Comparison of ENCODE assay signal across 10 cellular contexts in genomic region chr9:114072181-114073140, GRCh38. TPM values are rescaled to one million over a fixed set of nuclear protein-coding genes. Genes with fewer than 3 reads are reported as not detected.
DNase-seq lines count a peak whose midpoint lies in the region; ATAC-seq and TF ChIP-seq lines count a peak whose summit lies in the region.
"Had no signal": no experiment of that assay in that cellular context is flagged by ENCODE, and none has a peak within 500 bp of the region (broad histone marks: within the 10 kb centered on the region; RNA-seq: fewer than 3 reads in every experiment).

No MANE protein-coding gene starts in this region.

- H2AFZ ChIP-seq in GM23338, result 0 out of 2 replicates have a peak overlapping the region, but pooled peaks have one; percentile 52

- H3K4me3 ChIP-seq in GM23338, result no peak overlapping the region
- H3K4me3 ChIP-seq in RWPE2 (ENCODE audit: severe bottlenecking), result no peak overlapping the region

- peak; percentile 49 for DNase-seq in GM23338 (ENCODE audit: low spot score)
- DNase-seq in RWPE2 (ENCODE audit: low spot score), result no peak
- DNase-seq in globus pallidus (ENCODE audit: low spot score), result peak; percentile 21
- DNase-seq in putamen (ENCODE audit: low spot score), result peak; percentile 7
- DNase-seq in NCI-H2196 treated with DMSO at 0.1 percent for 48 hours (lab: John Stamatoyannopoulos, UW; ENCODE audit: unreplicated experiment), result no peak
- DNase-seq in stimulated activated CD4-positive, alpha-beta T cell treated with anti-CD3 and anti-CD28 coated beads, Interleukin-4, amount 100 ng/mL, for 1 hour, result no peak

- H3K4me3 Mint-ChIP-seq in GM23338, result no peak overlapping the region

- no peak overlapping the region for H3K27ac ChIP-seq in GM23338 (ENCODE audit: low read depth)
- H3K27ac ChIP-seq in RWPE2 (ENCODE audit: poor library complexity, severe bottlenecking), result no peak overlapping the region

- peaks cover 5% of the 10 kb centered on the region; the same call in 2 of the 3 replicates for H3K4me1 Mint-ChIP-seq in GM23338

- peaks cover 4% of the 10 kb centered on the region for H3K27me3 Mint-ChIP-seq in GM23338 (ENCODE audit: insufficient read depth, low read depth, poor library complexity)

- no peaks in the 10 kb centered on the region for H3K79me2 ChIP-seq in GM23338 (replicated peaks; ENCODE audit: insufficient read depth)

- H3K4me2 ChIP-seq in GM23338, result no peak overlapping the region

- H3K9me2 ChIP-seq in GM23338 (ENCODE audit: insufficient read depth), result peaks cover 8% of the 10 kb centered on the region; the same call in 1 of the 2 replicates

- no peak overlapping the region for H3K27ac Mint-ChIP-seq in GM23338

- H3K36me3 ChIP-seq in GM23338 (ENCODE audit: insufficient read depth) (no peaks in the 10 kb centered on the region), RWPE2 (ENCODE audit: low read depth) (no peaks in the 10 kb centered on the region)

- H3K36me3 Mint-ChIP-seq in GM23338 (ENCODE audit: low read depth), result no peaks in the 10 kb centered on the region

- TF ChIP-seq CTCF in GM23338 (conservative IDR thresholded peaks at IDR 0.05; ENCODE audit: low read depth in 2 of 2) (peak; percentile 35 to 68), RWPE2 (IDR thresholded peaks at IDR 0.05; ENCODE audit: poor library complexity, severe bottlenecking) (no peak)

- ATAC-seq in GM23338, result peak; percentile 67
- ATAC-seq in RWPE2 (ENCODE audit: low read depth), result peak; percentile 13; the same call in 1 of the 3 replicates
- ATAC-seq in GM19351 (IDR thresholded peaks at IDR 0.05; ENCODE audit: unreplicated experiment), result no peak
- ATAC-seq in GM21786 (IDR thresholded peaks at IDR 0.05; ENCODE audit: unreplicated experiment), result no peak

- H3K9me3 Mint-ChIP-seq in GM23338, result no peaks in the 10 kb centered on the region

- H3K27me3 ChIP-seq in GM23338 (ENCODE audit: insufficient read depth) (no peaks in the 10 kb centered on the region), RWPE2 (ENCODE audit: insufficient read depth, poor library complexity, severe bottlenecking) (no peaks in the 10 kb centered on the region)

- no peaks in the 10 kb centered on the region for H3F3A ChIP-seq in GM23338 (replicated peaks; ENCODE audit: low read depth)

- no peaks in the 10 kb centered on the region for H4K20me1 ChIP-seq in GM23338 (replicated peaks; ENCODE audit: insufficient read depth)

- no peaks in the 10 kb centered on the region for H3K4me1 ChIP-seq in GM23338 (ENCODE audit: insufficient read depth)
- H3K4me1 ChIP-seq in RWPE2 (ENCODE audit: insufficient read depth, poor library complexity, severe bottlenecking), result no peaks in the 10 kb centered on the region

- no peaks in the 10 kb centered on the region for H3K9me3 ChIP-seq in RWPE2 (ENCODE audit: severe bottlenecking)

TF ChIP-seq in GM23338, 12 proteins besides CTCF, POLR2A, EP300 and RAD21:
- TF ChIP-seq REST (IDR thresholded peaks at IDR 0.05; ENCODE audit: unreplicated experiment) (no peak), NANOG (IDR thresholded peaks at IDR 0.05; ENCODE audit: borderline replicate concordance) (no peak), STAT1 (IDR thresholded peaks at IDR 0.05; ENCODE audit: unreplicated experiment) (no peak), ZNF114 (CRISPR knock-in tag; IDR thresholded peaks at IDR 0.05) (no peak), CREB1 (CRISPR knock-in tag; IDR thresholded peaks at IDR 0.05; ENCODE audit: low read depth) (no peak), POLR2AphosphoS5 (IDR thresholded peaks at IDR 0.05; ENCODE audit: low read depth) (no peak), ZNF462 (CRISPR knock-in tag; IDR thresholded peaks at IDR 0.05) (no peak), ZNF331 (CRISPR knock-in tag; IDR thresholded peaks at IDR 0.05; ENCODE audit: low read depth) (no peak), JUNB (IDR thresholded peaks at IDR 0.05; ENCODE audit: unreplicated experiment) (no peak)
TF ChIP-seq in GM23338: peak in this region for 0.

RNA-seq across cellular contexts. Expression of gene AMBP, which starts 5.6 kb away (rescaled TPM):
- total RNA-seq in GM23338 (2014; rRNA removed; shearing (Covaris generic)), result 1.3 and 4.0 TPM in 2 replicates
- polyA plus RNA-seq in GM23338 (2016; fragmentation: Nextera tagmentation; extraction: Ambion mirVana), result 1.6 and 2.0 TPM in 2 replicates
- total RNA-seq: fibroblast of villous mesenchyme had no signal

RNA-seq across cellular contexts. Expression of gene KIF12, which starts 26.6 kb away (rescaled TPM):
- total RNA-seq in GM23338 (2014; rRNA removed; shearing (Covaris generic)), result 0.58 and 4.3 TPM in 2 replicates
- 4.2 and 4.7 TPM in 2 replicates for polyA plus RNA-seq in GM23338 (2016; fragmentation: Nextera tagmentation; extraction: Ambion mirVana)
- total RNA-seq: fibroblast of villous mesenchyme, myocyte had no signal

Comparison
In these comparisons a context has a peak if more than half of its experiments do, and no peak if none do; other contexts are left out.
1. ATAC-seq: peak in GM23338 (single experiment) and RWPE2 (single experiment); none in GM19351 (single experiment) and GM21786 (single experiment).
2. DNase-seq: peak in GM23338 (single experiment), globus pallidus (single experiment) and putamen (single experiment); none in RWPE2 (single experiment), NCI-H2196 treated with DMSO at 0.1 percent for 48 hours (single experiment) and stimulated activated CD4-positive, alpha-beta T cell treated with anti-CD3 and anti-CD28 coated beads, Interleukin-4, amount 100 ng/mL, for 1 hour (single experiment).